ENCODE assay signal across 29 cellular contexts in the genomic region with DNA sequence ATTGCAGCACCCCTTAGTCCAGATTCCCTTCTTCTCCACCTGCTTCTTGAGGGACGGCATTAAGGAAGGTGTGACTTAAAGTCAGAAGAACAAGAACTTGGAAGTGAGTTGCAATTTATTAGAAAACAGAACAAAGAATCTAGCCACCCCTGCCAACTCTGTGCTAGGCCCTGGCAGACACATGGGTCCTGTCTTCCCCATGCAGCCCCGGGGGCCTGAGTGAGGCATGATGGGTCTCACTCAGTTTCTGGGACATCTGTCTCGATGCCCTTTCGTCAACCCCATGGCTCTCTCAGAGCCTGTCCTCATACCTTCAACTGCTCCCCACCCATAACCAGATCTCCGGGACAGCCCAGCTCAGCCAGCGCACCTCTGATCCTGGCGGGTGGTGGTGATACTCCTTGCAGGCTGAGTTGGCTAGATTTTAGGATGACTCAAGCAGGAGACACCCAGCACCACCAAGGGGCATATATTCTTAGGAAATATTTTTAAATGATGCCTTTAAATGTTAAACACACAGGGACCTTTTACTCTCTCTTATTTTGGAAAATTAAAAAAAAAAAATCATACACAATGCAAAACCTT. TPM values are rescaled to one million over a fixed set of nuclear protein-coding genes. Genes with fewer than 3 reads are reported as not detected.
A peak's percentile ranks its signal among the peaks of the same experiment; 100 is the strongest.
DNase-seq lines count a peak whose midpoint lies in the region; ATAC-seq, FAIRE-seq and TF ChIP-seq lines count a peak whose summit lies in the region.
"Had no signal": no experiment of that assay in that cellular context is flagged by ENCODE, and none has a peak within 500 bp of the region (broad histone marks: within the 10 kb centered on the region; RNA-seq: fewer than 3 reads in every experiment).

No MANE protein-coding gene starts in this region.

- H3K27ac ChIP-seq in K562 (ENCODE audit: extremely low read depth, low read depth, low read length) (no peak overlapping the region), lower lobe of right lung (no peak overlapping the region), right atrium auricular region (no peak overlapping the region), right cardiac atrium (ENCODE audit: low read length) (no peak overlapping the region), heart right ventricle (no peak overlapping the region)
- H3K27ac ChIP-seq: sigmoid colon, suprapubic skin had no signal

- H3K4me2 ChIP-seq in K562 (ENCODE audit: insufficient read depth, low read length), result no peak overlapping the region

- H3K9ac ChIP-seq in K562 (ENCODE audit: insufficient read depth in 1 of 2, low read depth in 2 of 2, low read length in 2 of 2), result no peak overlapping the region
- H3K9ac ChIP-seq: parathyroid adenoma had no signal

- no peaks in the 10 kb centered on the region for H3K9me3 Mint-ChIP-seq in HFFc6
- H3K9me3 Mint-ChIP-seq: activated B cell treated with CpG ODN at 0.5 μM for 24 hours; activated naive CD4-positive, alpha-beta T cell treated with anti-CD3 and anti-CD28 coated beads, Interleukin-2, amount 50 U/mL, for 24 hours; H9; natural killer cell treated with Interleukin-12 subunit alpha and Interleukin-12 subunit beta and Interleukin-15 and Interleukin-18, amount 100 ng/mL, for 72 hours had no signal

- peaks cover 0 to 26% of the 10 kb centered on the region in 2 experiments; a peak in 2 of 5 replicates for H3K4me1 ChIP-seq in K562 (replicated peaks in 1 of 2; ENCODE audit: control insufficient read depth in 2 of 2, insufficient read depth in 2 of 2, low read length in 2 of 2)
- H3K4me1 ChIP-seq in lower lobe of right lung, result peaks cover 16% of the 10 kb centered on the region
- peaks cover 0 to 21% of the 10 kb centered on the region in 2 donors for H3K4me1 ChIP-seq in right atrium auricular region
- no peaks in the 10 kb centered on the region for H3K4me1 ChIP-seq in right cardiac atrium (ENCODE audit: control insufficient read depth, insufficient read depth, low read length)
- peaks cover 5 to 30% (median 21%) of the 10 kb centered on the region in 9 donors for H3K4me1 ChIP-seq in heart right ventricle
- H3K4me1 ChIP-seq: Caco-2 had no signal

- ATAC-seq in K562 (no peak), lower lobe of right lung (no peak), right cardiac atrium (no peak), heart right ventricle (no peak)
- ATAC-seq: mucosa of descending colon; natural killer cell treated with Interleukin-12 subunit alpha and Interleukin-12 subunit beta and Interleukin-15 and Interleukin-18, amount 100 ng/mL, for 72 hours had no signal

- H4K20me1 ChIP-seq in K562 (replicated peaks; ENCODE audit: control insufficient read depth, insufficient read depth, low read length), result no peaks in the 10 kb centered on the region

- H3K4me3 ChIP-seq in AG10803 (ENCODE audit: low read length) (no peak overlapping the region), K562 (no peak overlapping the region), lower lobe of right lung (no peak overlapping the region), right atrium auricular region (no peak overlapping the region), right cardiac atrium (ENCODE audit: low read length) (no peak overlapping the region), heart right ventricle (no peak overlapping the region)
- H3K4me3 ChIP-seq: mucosa of descending colon, sigmoid colon, suprapubic skin had no signal

- H3K36me3 Mint-ChIP-seq in HFFc6 (ENCODE audit: low read depth), result no peaks in the 10 kb centered on the region
- H3K36me3 Mint-ChIP-seq: activated naive CD4-positive, alpha-beta T cell treated with anti-CD3 and anti-CD28 coated beads, Interleukin-2, amount 50 U/mL, for 24 hours; natural killer cell treated with Interleukin-12 subunit alpha and Interleukin-12 subunit beta and Interleukin-15 and Interleukin-18, amount 100 ng/mL, for 72 hours had no signal

- no peaks in the 10 kb centered on the region for H3K9me3 ChIP-seq in K562 (replicated peaks; ENCODE audit: control insufficient read depth, insufficient read depth, low read depth, low read length)
- no peaks in the 10 kb centered on the region for H3K9me3 ChIP-seq in lower lobe of right lung
- no peaks in the 10 kb centered on the region for H3K9me3 ChIP-seq in right atrium auricular region
- H3K9me3 ChIP-seq in right cardiac atrium (ENCODE audit: control insufficient read depth, low read length), result no peaks in the 10 kb centered on the region
- no peaks in the 10 kb centered on the region for H3K9me3 ChIP-seq in heart right ventricle
- H3K9me3 ChIP-seq: Caco-2, mucosa of descending colon, sigmoid colon, suprapubic skin had no signal

- TF ChIP-seq CTCF in AG10803 (conservative IDR thresholded peaks at IDR 0.05; ENCODE audit: low read length) (no peak), K562 (IDR thresholded peaks at IDR 0.05 in 2 of 3, conservative IDR thresholded peaks at IDR 0.05 in 1 of 3; ENCODE audit: insufficient read depth in 2 of 3, low read depth in 1 of 3, low read length in 3 of 3) (no peak), lower lobe of right lung (IDR thresholded peaks at IDR 0.05) (no peak), right atrium auricular region (IDR thresholded peaks at IDR 0.05) (no peak), HFFc6 (IDR thresholded peaks at IDR 0.05) (no peak), heart right ventricle (IDR thresholded peaks at IDR 0.05) (no peak)

- no peaks in the 10 kb centered on the region; the same call in 1 of the 2 replicates for H3K27me3 Mint-ChIP-seq in HFFc6 (ENCODE audit: insufficient read depth)
- H3K27me3 Mint-ChIP-seq: activated naive CD4-positive, alpha-beta T cell treated with anti-CD3 and anti-CD28 coated beads, Interleukin-2, amount 50 U/mL, for 24 hours; natural killer cell treated with Interleukin-12 subunit alpha and Interleukin-12 subunit beta and Interleukin-15 and Interleukin-18, amount 100 ng/mL, for 72 hours had no signal

- no peak for FAIRE-seq in K562 (lab: Jason Lieb, UNC)
- FAIRE-seq: bronchial epithelial cell, endometrium, GM18507, islet of Langerhans had no signal

- in situ Hi-C loops in K562 (cut with MboI), result no loop called here

- H3K79me2 ChIP-seq in K562 (ENCODE audit: control insufficient read depth, insufficient read depth, low read length), result no peaks in the 10 kb centered on the region

- TF ChIP-seq EP300 in K562 (IDR thresholded peaks at IDR 0.05; ENCODE audit: low read length), result no peak

- intact Hi-C loops in K562 (cut with micrococcal nuclease) (no loop called here), lower lobe of right lung (cut with DNase I) (no loop called here), right cardiac atrium (cut with DNase I) (no loop called here), heart right ventricle (cut with DNase I) (no loop called here)

- DNase-seq in AG10803 (ENCODE audit: low read depth) (peak; percentile 7), M059J (ENCODE audit: low read depth) (peak; percentile 55), K562 (ENCODE audit: extremely low read depth in 1 of 4, low spot score in 3 of 4) (no peak), lower lobe of right lung (peak; percentile 15), right atrium auricular region (ENCODE audit: low spot score) (no peak), HFFc6 (no peak), right cardiac atrium (no peak), heart right ventricle (no peak)
- DNase-seq: activated B cell treated with CpG ODN at 0.5 μM for 24 hours; Caco-2; DND-41; H9; MM.1S; mucosa of descending colon; NCI-H1417 treated with DMSO at 0.1 percent for 48 hours; NCI-H2081 treated with DMSO at 0.1 percent for 48 hours; NCI-H345; NCI-H774; sigmoid colon; stimulated activated naive CD4-positive, alpha-beta T cell; T-helper 9 cell had no signal

- CTCF ChIA-PET in K562 (lab: Yijun Ruan, JAX; ENCODE audit: low intra/inter-chr PET ratio), result no interaction called here

- H2AFZ ChIP-seq in K562 (ENCODE audit: low read depth, low read length), result no peak overlapping the region
- H2AFZ ChIP-seq: parathyroid adenoma had no signal

- H3K4me3 Mint-ChIP-seq in HFFc6, result no peak overlapping the region
- H3K4me3 Mint-ChIP-seq: activated B cell treated with CpG ODN at 0.5 μM for 24 hours; activated naive CD4-positive, alpha-beta T cell treated with anti-CD3 and anti-CD28 coated beads, Interleukin-2, amount 50 U/mL, for 24 hours; H9; natural killer cell treated with Interleukin-12 subunit alpha and Interleukin-12 subunit beta and Interleukin-15 and Interleukin-18, amount 100 ng/mL, for 72 hours had no signal

- H3K9me1 ChIP-seq in K562 (ENCODE audit: control insufficient read depth, insufficient read depth, low read length), result no peaks in the 10 kb centered on the region

- H3K36me3 ChIP-seq in K562 (ENCODE audit: control insufficient read depth, insufficient read depth, low read length) (no peaks in the 10 kb centered on the region), lower lobe of right lung (no peaks in the 10 kb centered on the region), right atrium auricular region (no peaks in the 10 kb centered on the region), heart right ventricle (no peaks in the 10 kb centered on the region)
- H3K36me3 ChIP-seq: sigmoid colon, suprapubic skin had no signal

- TF ChIP-seq RAD21 in K562 (CRISPR knock-in tag; conservative IDR thresholded peaks at IDR 0.05 in 1 of 2, IDR thresholded peaks at IDR 0.05 in 1 of 2), result no peak

- no peaks in the 10 kb centered on the region for H3K27me3 ChIP-seq in K562 (ENCODE audit: control insufficient read depth in 2 of 2, insufficient read depth in 2 of 2, low read length in 2 of 2)
- H3K27me3 ChIP-seq in lower lobe of right lung (ENCODE audit: low read depth), result no peaks in the 10 kb centered on the region
- no peaks in the 10 kb centered on the region for H3K27me3 ChIP-seq in right atrium auricular region
- H3K27me3 ChIP-seq in right cardiac atrium (ENCODE audit: control insufficient read depth, insufficient read depth), result no peaks in the 10 kb centered on the region
- H3K27me3 ChIP-seq in heart right ventricle, result no peaks in the 10 kb centered on the region
- H3K27me3 ChIP-seq: sigmoid colon, suprapubic skin had no signal

- H3K27ac Mint-ChIP-seq in HFFc6, result no peak overlapping the region
- H3K27ac Mint-ChIP-seq: activated B cell treated with CpG ODN at 0.5 μM for 24 hours; activated naive CD4-positive, alpha-beta T cell treated with anti-CD3 and anti-CD28 coated beads, Interleukin-2, amount 50 U/mL, for 24 hours; natural killer cell treated with Interleukin-12 subunit alpha and Interleukin-12 subunit beta and Interleukin-15 and Interleukin-18, amount 100 ng/mL, for 72 hours had no signal

- POLR2A ChIA-PET in K562 (lab: Yijun Ruan, JAX), result interaction anchor here (0.6 kb wide), 1 partner anchor 45 kb away, joined by 3 read pairs; no protein-coding TSS in a partner anchor

- H3K4me1 Mint-ChIP-seq in HFFc6 (ENCODE audit: low read depth), result peaks cover 27% of the 10 kb centered on the region

- no peak for TF ChIP-seq POLR2A in K562 (conservative IDR thresholded peaks at IDR 0.05)

- WGBS in K562 (ENCODE audit: insufficient coverage, low coverage, missing lambda C conversion rate), result 63% methylated on average over 6 of the region's 7 CpGs
- WGBS in right cardiac atrium, result 89% methylated on average over 7 of the region's 7 CpGs
- 94 to 97% methylated on average over 7 of the region's 7 CpGs for WGBS in heart right ventricle, 2 donors

- BruUV-seq in K562 (replicated peaks; lab: Mats Ljungman, UMichigan), result no TSS peak

RNA-seq across cellular contexts. Expression of gene SMOX, which starts 9.9 kb away (rescaled TPM):
- total RNA-seq in M059J (2014; rRNA removed; shearing (Covaris generic)), result 56.5 and 67.0 TPM in 2 replicates
- 0.84 and 6.1 TPM in 2 replicates for total RNA-seq in K562 (2011; cell fraction: chromatin; rRNA removed; ENCODE audit: low replicate concordance)
- total RNA-seq in K562 (2011; cell fraction: nucleolus; rRNA removed), result 3.0 and 3.2 TPM in 2 replicates
- total RNA-seq in K562 (2011; cell fraction: nucleoplasm; rRNA removed), result 2.4 and 3.3 TPM in 2 replicates
- total RNA-seq in K562 (2014; rRNA removed) (6.7 and 8.2 TPM in 2 replicates), K562 (2014; rRNA removed; fragmentation: Illumina TruSeq; extraction: Trizol) (1.3 and 1.6 TPM in 2 replicates), K562 (2015; rRNA removed; fragmentation: Illumina TruSeq; extraction: Trizol) (3.7 and 4.3 TPM in 2 replicates), K562 (2021) (5.7 and 8.4 TPM in 2 replicates), lower lobe of right lung (5.3 TPM), right atrium auricular region (1 to 10 TPM; 5.2 to 6.6 TPM), right cardiac atrium (1 to 10 TPM; 4.2 to 5.2 (median 4.7) TPM), heart right ventricle (1 to 10 TPM; 1.7 to 6.6 (median 3.0) TPM)
- polyA plus RNA-seq in K562 (2011; rRNA removed) (1.9 and 2.2 TPM in 2 replicates), K562 (2014; fragmentation: Illumina TruSeq; extraction: Trizol) (4.3 and 8.0 TPM in 2 replicates), K562 (2014; fragmentation: Nextera tagmentation; extraction: Ambion mirVana) (1 to 10 TPM in 1 of 2 experiments, under 1 TPM in 1; 0.76 to 1.5 TPM), K562 (2014; rRNA removed) (5.7 and 8.3 TPM in 2 replicates), right cardiac atrium (3.3 TPM), heart right ventricle (1 to 10 TPM; 1.5 to 4.1 TPM)
- 5.0 and 7.4 TPM in 2 replicates for polyA plus RNA-seq in K562 (2011; cell fraction: cytosol; rRNA removed)
- 3.9 and 11.2 TPM in 2 replicates for polyA plus RNA-seq in K562 (2011; cell fraction: nucleus; rRNA removed)
- polyA plus RNA-seq in K562 (2012), result 8.5 and 13.7 TPM in 2 replicates
- 0.81 and 1.4 TPM in 2 replicates for polyA minus RNA-seq in K562 (2011; rRNA and poly(A)+ RNA removed)
- 1.1 and 1.6 TPM in 2 replicates for polyA minus RNA-seq in K562 (2011; cell fraction: cytosol; rRNA and poly(A)+ RNA removed)
- 1.1 and 1.2 TPM in 2 replicates for polyA minus RNA-seq in K562 (2011; cell fraction: nucleus; rRNA and poly(A)+ RNA removed)
- 10 to 100 TPM in 5 of 6 experiments, 1 to 10 TPM in 1; 9.4 to 13.0 (median 12.4) TPM for total RNA-seq in HFFc6 (2021; fragmentation: NEBNext Ultra II Directional; extraction: Animal tissue kit (Norgen Biotek cat#: 25700))
- total RNA-seq: activated B cell treated with CpG ODN at 0.5 μM for 24 hours had no signal

Comparison
In these comparisons a context has a peak if more than half of its experiments do, and no peak if none do; other contexts are left out.
1. DNase-seq: peak in AG10803 (single experiment), M059J (single experiment) and lower lobe of right lung (single experiment); none in K562 (0 of 4), right atrium auricular region (single experiment), HFFc6 (single experiment), right cardiac atrium (0 of 3) and heart right ventricle (0 of 2).